35 cellular contexts compared by ENCODE assay signal in the genomic region with DNA sequence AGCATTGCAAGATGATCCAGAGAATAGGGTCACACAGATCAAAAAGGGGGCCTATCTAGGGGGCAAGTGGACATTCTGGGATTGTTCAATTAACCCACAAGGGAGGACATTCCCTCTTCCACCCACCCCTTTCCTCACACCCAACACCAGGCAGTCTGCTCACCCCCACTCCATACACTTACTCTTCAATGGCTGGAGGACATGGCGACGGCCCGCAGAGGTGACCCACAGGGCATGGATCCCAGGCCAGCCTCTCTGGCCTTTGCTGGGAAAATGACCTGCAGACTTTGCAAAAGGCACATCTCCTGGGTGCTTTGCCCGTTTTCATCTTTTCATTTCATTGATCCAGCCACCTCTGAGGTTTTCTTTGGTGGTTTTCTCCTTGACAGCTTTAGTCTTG. TPM values are rescaled to one million over a fixed set of nuclear protein-coding genes. Genes with fewer than 3 reads are reported as not detected.
"Had no signal": no experiment of that assay in that cellular context is flagged by ENCODE, and none has a peak within 500 bp of the region (broad histone marks: within the 10 kb centered on the region; RNA-seq: fewer than 3 reads in every experiment).

No MANE protein-coding gene starts in this region.

- H3K4me3 Mint-ChIP-seq: naive thymus-derived CD4-positive, alpha-beta T cell; natural killer cell; nephron; stimulated activated naive B cell treated with anti-CD40 and anti-IgM and Interleukin-4, amounts not matched to agents 10 μg/mL and 1 μg/mL and 100 μg/mL, for 72 hours; stimulated activated naive CD8-positive, alpha-beta T cell treated with anti-CD3 and anti-CD28 coated beads, Interleukin-15, Interleukin-2, amounts not matched to agents 100 ng/mL and 50 ng/mL, for 24 hours had no signal

- ATAC-seq: naive thymus-derived CD4-positive, alpha-beta T cell; natural killer cell; pancreas; psoas muscle; right cardiac atrium; right lobe of liver; stimulated activated naive B cell treated with anti-CD40 and anti-IgM and Interleukin-4, amounts not matched to agents 10 μg/mL and 1 μg/mL and 100 μg/mL, for 72 hours had no signal

- H3K4me2 ChIP-seq: neural progenitor cell, smooth muscle cell had no signal

- H2AFZ ChIP-seq: neural progenitor cell had no signal

- H3K36me3 ChIP-seq: neural progenitor cell, neutrophil, pancreas, right lobe of liver, spleen, stomach, thoracic aorta, thyroid gland, tibial nerve, upper lobe of left lung, uterus had no signal

- H3K27me3 ChIP-seq: thyroid gland, uterus had no signal

- DNase-seq: naive thymus-derived CD4-positive, alpha-beta T cell; natural killer cell; nucleus accumbens; pancreas; psoas muscle; right cardiac atrium; right lobe of liver; spleen; stimulated activated CD4-positive, alpha-beta T cell treated with anti-CD3 and anti-CD28 coated beads, Interleukin-12 subunit alpha, Interleukin-12 subunit beta, amount 100 ng/mL, for 4 hours; stimulated activated CD4-positive, alpha-beta T cell treated with anti-CD3 and anti-CD28 coated beads, Interleukin-1b, Interleukin-23, amount 100 ng/mL, for 48 hours; stimulated activated CD4-positive, alpha-beta T cell treated with anti-CD3 and anti-CD28 coated beads, Interleukin-4, amount 100 ng/mL, for 1 hour; stimulated activated CD4-positive, alpha-beta T cell treated with anti-CD3 and anti-CD28 coated beads, Interleukin-4, amount 100 ng/mL, for 4 hours; stimulated activated CD8-positive, alpha-beta memory T cell treated with anti-CD3 and anti-CD28 coated beads, Interleukin-4, amount 100 ng/mL, for 48 hours; stimulated activated naive B cell treated with anti-CD40 and anti-IgM and Interleukin-4, amounts not matched to agents 10 μg/mL and 1 μg/mL and 100 μg/mL, for 72 hours; stimulated activated naive CD4-positive, alpha-beta T cell treated with Interleukin-2 at 50 U/mL for 16 hours; stomach; thyroid gland; trophoblast cell; upper lobe of left lung; uterus had no signal

- H3K27ac Mint-ChIP-seq: natural killer cell; nephron; neural progenitor cell; progenitor cell of endocrine pancreas; stimulated activated naive B cell treated with anti-CD40 and anti-IgM and Interleukin-4, amounts not matched to agents 10 μg/mL and 1 μg/mL and 100 μg/mL, for 72 hours; stimulated activated naive CD8-positive, alpha-beta T cell treated with anti-CD3 and anti-CD28 coated beads, Interleukin-15, Interleukin-2, amounts not matched to agents 100 ng/mL and 50 ng/mL, for 24 hours had no signal

- H3K27ac ChIP-seq: neural progenitor cell, neutrophil, pancreas, psoas muscle, right lobe of liver, skin epidermis, spleen, stomach, thoracic aorta, thyroid gland, tibial nerve, upper lobe of left lung, uterus had no signal

- H3K9me3 Mint-ChIP-seq: natural killer cell; nephron; neural progenitor cell; stimulated activated naive B cell treated with anti-CD40 and anti-IgM and Interleukin-4, amounts not matched to agents 10 μg/mL and 1 μg/mL and 100 μg/mL, for 72 hours; stimulated activated naive CD8-positive, alpha-beta T cell treated with anti-CD3 and anti-CD28 coated beads, Interleukin-15, Interleukin-2, amounts not matched to agents 100 ng/mL and 50 ng/mL, for 24 hours had no signal

- H3K4me1 ChIP-seq: pancreas, psoas muscle, right lobe of liver, uterus had no signal

- FAIRE-seq: pancreas had no signal

- H3K36me3 Mint-ChIP-seq: natural killer cell; neural progenitor cell; stimulated activated naive B cell treated with anti-CD40 and anti-IgM and Interleukin-4, amounts not matched to agents 10 μg/mL and 1 μg/mL and 100 μg/mL, for 72 hours had no signal

- H3K4me3 ChIP-seq: neural progenitor cell, pancreas, psoas muscle, right lobe of liver, skin epidermis, smooth muscle cell, spleen, stomach, thoracic aorta, thyroid gland, tibial nerve, upper lobe of left lung, uterus had no signal

- H3K9me3 ChIP-seq: neutrophil, pancreas, psoas muscle, right lobe of liver, spleen, stomach, thoracic aorta, thyroid gland, tibial nerve, upper lobe of left lung, uterus had no signal

RNA-seq across cellular contexts. Expression of a gene that starts 1.7 kb away (rescaled TPM):
- total RNA-seq: naive thymus-derived CD4-positive, alpha-beta T cell; natural killer cell; omental fat pad; osteocyte; progenitor cell of endocrine pancreas; psoas muscle; renal cortical epithelial cell; right cardiac atrium; right lobe of liver; smooth muscle cell; stomach; subcutaneous adipose tissue; thoracic aorta; thyroid gland; tibial nerve; upper lobe of left lung; ureter had no signal
- polyA plus RNA-seq: naive thymus-derived CD4-positive, alpha-beta T cell; neural cell; psoas muscle; right cardiac atrium; smooth muscle cell; stomach had no signal
